ENCODE assay signal across 21 cellular contexts in the genomic region with DNA sequence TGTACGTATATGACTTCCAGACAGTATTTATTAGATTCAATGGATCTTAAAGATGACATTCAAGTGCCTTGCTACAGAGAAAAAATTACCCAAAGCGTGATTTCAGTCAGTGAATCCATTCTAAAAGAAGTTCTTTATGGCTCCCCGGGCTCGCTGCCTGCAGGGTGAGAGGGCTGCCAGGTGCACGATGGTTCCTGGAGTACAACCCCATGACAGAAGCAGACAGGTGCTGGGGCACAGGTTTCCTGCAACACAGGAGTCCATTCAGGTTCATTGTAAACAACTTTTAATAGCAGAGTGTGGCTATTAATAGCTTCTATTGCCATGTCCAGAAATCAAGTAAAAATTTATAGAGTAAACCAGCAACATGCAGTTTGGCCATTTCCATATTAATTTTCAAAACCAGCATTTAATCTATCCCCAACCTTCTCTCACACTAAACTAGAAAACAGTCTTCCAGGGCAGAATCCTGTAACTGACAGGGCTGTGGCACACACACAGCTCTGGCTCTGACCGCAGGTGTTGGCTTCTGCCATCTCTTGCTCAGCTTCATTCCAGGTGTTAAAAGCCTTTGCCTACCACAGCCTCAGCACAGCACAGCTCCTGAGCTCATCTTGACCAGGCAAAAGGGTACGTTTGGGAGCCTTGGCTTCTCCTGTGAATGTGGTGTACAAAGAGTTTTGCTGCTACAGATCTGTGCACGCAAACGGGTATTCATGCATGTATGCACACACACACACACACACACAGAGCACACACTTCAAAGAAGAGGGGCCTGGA.
A peak's percentile ranks its signal among the peaks of the same experiment; 100 is the strongest.
DNase-seq lines count a peak whose midpoint lies in the region; ATAC-seq and TF ChIP-seq lines count a peak whose summit lies in the region.
"Had no signal": no experiment of that assay in that cellular context is flagged by ENCODE, and none has a peak within 500 bp of the region (broad histone marks: within the 10 kb centered on the region; RNA-seq: fewer than 3 reads in every experiment).

No MANE protein-coding gene starts in this region.

- no peak overlapping the region for H2AFZ ChIP-seq in PC-9
- H2AFZ ChIP-seq: hepatocyte had no signal

- no peaks in the 10 kb centered on the region; the same call in 1 of the 2 replicates for H4K20me1 ChIP-seq in PC-9 (ENCODE audit: insufficient read depth)

- TF ChIP-seq CTCF in PC-9 (conservative IDR thresholded peaks at IDR 0.05), result no peak
- TF ChIP-seq CTCF in BE2C (IDR thresholded peaks at IDR 0.05; ENCODE audit: low read depth, low read length), result no peak

- H3K4me2 ChIP-seq in PC-9, result no peak overlapping the region
- H3K4me2 ChIP-seq: hepatocyte had no signal

- ATAC-seq in HG02981 (IDR thresholded peaks at IDR 0.05; ENCODE audit: unreplicated experiment) (no peak), Right ventricle myocardium inferior (no peak)
- ATAC-seq: naive thymus-derived CD4-positive, alpha-beta T cell; stimulated activated naive CD8-positive, alpha-beta T cell treated with anti-CD3 and anti-CD28 coated beads, Interleukin-15, amount 100 ng/mL, for 72 hours had no signal

- no peak overlapping the region for H3K27ac ChIP-seq in PC-9
- H3K27ac ChIP-seq: colonic mucosa, hepatocyte, WERI-Rb-1 had no signal

- H3K36me3 ChIP-seq in PC-9 (ENCODE audit: low read depth) (no peaks in the 10 kb centered on the region), BE2C (no peaks in the 10 kb centered on the region)
- H3K36me3 ChIP-seq: colonic mucosa, WERI-Rb-1 had no signal

- no peaks in the 10 kb centered on the region for H3F3A ChIP-seq in PC-9 (ENCODE audit: insufficient read depth, low read depth)

- no peaks in the 10 kb centered on the region for H3K9me2 ChIP-seq in PC-9 (ENCODE audit: insufficient read depth)

- CTCF ChIA-PET in PC-9 (lab: Charles Lee), result no interaction called here

- H3K9me3 ChIP-seq in PC-9 (ENCODE audit: insufficient read depth, low read depth) (no peaks in the 10 kb centered on the region), BE2C (no peaks in the 10 kb centered on the region)
- H3K9me3 ChIP-seq: colonic mucosa had no signal

- H3K4me1 ChIP-seq in PC-9 (replicated peaks; ENCODE audit: insufficient read depth), result no peaks in the 10 kb centered on the region
- no peaks in the 10 kb centered on the region for H3K4me1 ChIP-seq in BE2C
- H3K4me1 ChIP-seq: colonic mucosa had no signal

- POLR2A ChIA-PET in PC-9 (lab: Charles Lee; ENCODE audit: unreplicated experiment), result no interaction called here

- no peak overlapping the region for H3K4me3 ChIP-seq in PC-9
- no peak overlapping the region for H3K4me3 ChIP-seq in BE2C (ENCODE audit: low read depth, low read length)
- H3K4me3 ChIP-seq: colonic mucosa, hepatocyte, lung had no signal

- intact Hi-C loops in Right ventricle myocardium inferior (cut with DNase I) (no loop called here), PC-9 (cut with micrococcal nuclease; ENCODE audit: unreplicated experiment) (no loop called here)

- DNase-seq in COLO668 (lab: John Stamatoyannopoulos, UW; ENCODE audit: unreplicated experiment) (peak; percentile 85), NCI-H1105 treated with DMSO at 0.1 percent for 48 hours (lab: John Stamatoyannopoulos, UW) (peak; percentile 72), NCI-H2196 treated with DMSO at 0.1 percent for 48 hours (lab: John Stamatoyannopoulos, UW; ENCODE audit: unreplicated experiment) (peak; percentile 24), SHP77 (lab: John Stamatoyannopoulos, UW) (peak; percentile 8 to 61), Right ventricle myocardium inferior (ENCODE audit: missing footprints) (no peak), PC-9 (no peak), BE2C (no peak)
- DNase-seq: ACHN; activated CD4-positive, alpha-beta memory T cell treated with anti-CD3 and anti-CD28 coated beads, Interleukin-2, amount 10 ng/mL, durations not matched to agents 7 days and 5 days; activated T-cell treated with anti-CD3 and anti-CD28 coated beads, Interleukin-2, amount 50 U/mL, for 1 hour; CD8-positive, alpha-beta memory T cell; colonic mucosa; GDM1; islet precursor cell; naive thymus-derived CD4-positive, alpha-beta T cell; stimulated activated naive CD8-positive, alpha-beta T cell treated with anti-CD3 and anti-CD28 coated beads, Interleukin-15, amount 100 ng/mL, for 72 hours; T-helper 1 cell; WERI-Rb-1 had no signal

- 0 out of 2 replicates have a peak, but pooled peaks cover 3% of the 10 kb centered on the region for H3K27me3 ChIP-seq in PC-9 (ENCODE audit: insufficient read depth, low read depth)
- no peaks in the 10 kb centered on the region for H3K27me3 ChIP-seq in BE2C
- H3K27me3 ChIP-seq: colonic mucosa, hepatocyte had no signal

- BruUV-seq in PC-9 (replicated peaks; lab: Mats Ljungman, UMichigan), result no TSS peak

- no peaks in the 10 kb centered on the region for H3K79me2 ChIP-seq in PC-9 (ENCODE audit: low read depth)
- H3K79me2 ChIP-seq: hepatocyte had no signal

Comparison
In these comparisons a context has a peak if more than half of its experiments do, and no peak if none do; other contexts are left out.
1. DNase-seq: peak in COLO668 (single experiment), NCI-H1105 treated with DMSO at 0.1 percent for 48 hours (single experiment), NCI-H2196 treated with DMSO at 0.1 percent for 48 hours (single experiment) and SHP77 (2 of 2); none in Right ventricle myocardium inferior (single experiment), PC-9 (0 of 2) and BE2C (single experiment).